In genomic region chr1:91501527-91501859, GRCh38 we compare ENCODE assay signal across 1 cellular context.
A peak's percentile ranks its signal among the peaks of the same experiment; 100 is the strongest.
TF ChIP-seq lines count a peak whose summit lies in the region.

No MANE protein-coding gene starts in this region.

TF ChIP-seq in HepG2, 621 proteins besides CTCF, POLR2A, EP300 and RAD21 (continued from another document):
- TF ChIP-seq ZBTB10 (CRISPR knock-in tag; IDR thresholded peaks at IDR 0.05; ENCODE audit: borderline replicate concordance): 0 out of 2 replicates have a peak, but pooled peaks have one; percentile 7
- 0 out of 2 replicates have a peak, but pooled peaks have one; percentile 1 for TF ChIP-seq FIP1L1 (IDR thresholded peaks at IDR 0.05; ENCODE audit: borderline replicate concordance, insufficient read depth, low read depth, low read length)
